ENCODE assay signal across 1 cellular context in the genomic region with DNA sequence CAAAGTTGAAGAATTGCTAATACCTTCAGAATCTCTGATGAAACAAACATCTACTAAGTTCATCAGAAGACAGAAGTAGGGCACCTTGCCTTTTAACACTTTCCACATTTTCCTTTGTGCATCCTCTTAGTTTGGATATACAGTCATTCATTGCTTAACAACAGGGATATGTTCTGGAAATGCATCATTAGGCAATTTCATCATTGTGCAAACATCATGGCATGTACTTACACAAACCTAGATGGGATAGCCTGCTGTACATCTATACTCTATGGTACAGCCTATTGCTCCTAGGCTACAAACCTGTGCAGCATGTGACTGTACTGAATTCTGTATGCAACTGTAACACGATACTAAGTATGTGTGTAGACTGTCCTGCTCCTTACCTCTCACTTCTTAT.
TF ChIP-seq lines count a peak whose summit lies in the region.

No MANE protein-coding gene starts in this region.

TF ChIP-seq in SK-N-SH, 30 proteins besides CTCF, POLR2A, EP300 and RAD21 (continued from another document):
- TF ChIP-seq, protein P1, sequence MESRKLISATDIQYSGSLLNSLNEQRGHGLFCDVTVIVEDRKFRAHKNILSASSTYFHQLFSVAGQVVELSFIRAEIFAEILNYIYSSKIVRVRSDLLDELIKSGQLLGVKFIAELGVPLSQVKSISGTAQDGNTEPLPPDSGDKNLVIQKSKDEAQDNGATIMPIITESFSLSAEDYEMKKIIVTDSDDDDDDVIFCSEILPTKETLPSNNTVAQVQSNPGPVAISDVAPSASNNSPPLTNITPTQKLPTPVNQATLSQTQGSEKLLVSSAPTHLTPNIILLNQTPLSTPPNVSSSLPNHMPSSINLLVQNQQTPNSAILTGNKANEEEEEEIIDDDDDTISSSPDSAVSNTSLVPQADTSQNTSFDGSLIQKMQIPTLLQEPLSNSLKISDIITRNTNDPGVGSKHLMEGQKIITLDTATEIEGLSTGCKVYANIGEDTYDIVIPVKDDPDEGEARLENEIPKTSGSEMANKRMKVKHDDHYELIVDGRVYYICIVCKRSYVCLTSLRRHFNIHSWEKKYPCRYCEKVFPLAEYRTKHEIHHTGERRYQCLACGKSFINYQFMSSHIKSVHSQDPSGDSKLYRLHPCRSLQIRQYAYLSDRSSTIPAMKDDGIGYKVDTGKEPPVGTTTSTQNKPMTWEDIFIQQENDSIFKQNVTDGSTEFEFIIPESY (IDR thresholded peaks at IDR 0.05; ENCODE audit: borderline replicate concordance, low read depth) = no peak
- no peak for TF ChIP-seq TCF12 (IDR thresholded peaks at IDR 0.05)
TF ChIP-seq in SK-N-SH: peak in this region for 0.
